In the genomic region with DNA sequence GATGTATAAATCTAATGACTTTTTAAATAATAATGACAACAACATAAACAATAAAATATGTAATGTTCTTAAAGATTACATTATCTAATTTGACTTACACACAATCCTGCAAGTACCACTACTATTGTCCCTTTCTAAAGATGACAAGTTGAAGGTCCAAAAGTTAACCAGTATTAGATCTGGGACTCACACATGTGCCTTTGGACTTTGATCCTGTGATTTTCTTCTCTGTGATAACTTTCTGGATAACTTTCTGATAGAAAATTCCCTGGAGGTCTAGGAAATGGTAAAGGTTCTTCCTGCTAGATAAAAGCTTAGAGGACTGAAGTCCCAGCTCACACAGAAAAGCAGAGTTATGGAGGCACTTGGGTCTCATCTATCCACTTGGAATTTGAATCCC, we compare ENCODE assay signal across 26 cellular contexts.
"Had no signal": no experiment of that assay in that cellular context is flagged by ENCODE, and none has a peak within 500 bp of the region (broad histone marks: within the 10 kb centered on the region; RNA-seq: fewer than 3 reads in every experiment).

No MANE protein-coding gene starts in this region.

- H3K4me1 ChIP-seq: stomach, suprapubic skin, testis, thyroid gland, tibial artery, tibial nerve, transverse colon, upper lobe of left lung, upper lobe of right lung, uterus, vagina had no signal

- H3K27ac ChIP-seq: stomach, suprapubic skin, testis, thoracic aorta, thyroid gland, tibial artery, tibial nerve, transverse colon, upper lobe of left lung, upper lobe of right lung, uterus, vagina had no signal

- ATAC-seq: stimulated activated effector memory CD8-positive, alpha-beta T cell treated with anti-CD3 and anti-CD28 coated beads, Interleukin-12 subunit alpha, Interleukin-12 subunit beta, amount 100 ng/mL, for 72 hours; stimulated activated memory B cell treated with anti-CD40 and anti-IgM and Interleukin-4, amounts not matched to agents 10 μg/mL and 1 μg/mL and 100 μg/mL, for 72 hours; stimulated activated naive CD8-positive, alpha-beta T cell treated with anti-CD3 and anti-CD28 coated beads, Interleukin-15, amount 100 ng/mL, for 72 hours; stimulated activated naive CD8-positive, alpha-beta T cell treated with anti-CD3 and anti-CD28 coated beads, Interleukin-15, Interleukin-2, amounts not matched to agents 100 U/mL and 50 U/mL, for 24 hours; upper lobe of right lung had no signal

- H3K9me3 ChIP-seq: stomach, suprapubic skin, testis, thoracic aorta, thyroid gland, tibial artery, tibial nerve, transverse colon, upper lobe of left lung, upper lobe of right lung, uterus, vagina had no signal

- H3K4me3 ChIP-seq: stomach, suprapubic skin, testis, thoracic aorta, thyroid gland, tibial artery, tibial nerve, transverse colon, upper lobe of left lung, upper lobe of right lung, uterus, vagina had no signal

- H3K36me3 ChIP-seq: stomach, suprapubic skin, thoracic aorta, thyroid gland, tibial artery, tibial nerve, transverse colon, upper lobe of left lung, upper lobe of right lung, uterus, vagina had no signal

- H3K27me3 ChIP-seq: stomach, suprapubic skin, testis, thyroid gland, tibial nerve, transverse colon, upper lobe of left lung, upper lobe of right lung, uterus, vagina had no signal

- DNase-seq: stimulated activated CD4-positive, alpha-beta T cell treated with anti-CD3 and anti-CD28 coated beads, Interleukin-2, amount 100 ng/mL, for 48 hours; stimulated activated CD4-positive, alpha-beta T cell treated with anti-CD3 and anti-CD28 coated beads, Interleukin-4, amount 100 ng/mL, for 1 hour; stimulated activated CD4-positive, alpha-beta T cell treated with anti-CD3 and anti-CD28 coated beads, Interleukin-4, amount 100 ng/mL, for 24 hours; stimulated activated CD4-positive, alpha-beta T cell treated with anti-CD3 and anti-CD28 coated beads, Interleukin-4, amount 100 ng/mL, for 4 hours; stimulated activated CD8-positive, alpha-beta memory T cell treated with anti-CD3 and anti-CD28 coated beads, Interleukin-4, amount 100 ng/mL, for 48 hours; stimulated activated naive B cell treated with anti-CD40 and anti-IgM and Interleukin-4, amounts not matched to agents 10 μg/mL and 1 μg/mL and 100 μg/mL, for 72 hours; stimulated activated naive CD4-positive, alpha-beta T cell; stimulated activated naive CD4-positive, alpha-beta T cell treated with Interleukin-2 at 50 U/mL for 16 hours; stimulated activated naive CD8-positive, alpha-beta T cell treated with anti-CD3 and anti-CD28 coated beads, Interleukin-15, amount 100 ng/mL, for 72 hours; stimulated activated naive CD8-positive, alpha-beta T cell treated with anti-CD3 and anti-CD28 coated beads, Interleukin-15, Interleukin-2, amounts not matched to agents 100 U/mL and 50 U/mL, for 24 hours; stomach; substantia nigra; testis; thyroid gland; tibial artery; transverse colon; trophoblast cell; upper lobe of left lung; upper lobe of right lung; uterus had no signal
